In the genomic region with DNA sequence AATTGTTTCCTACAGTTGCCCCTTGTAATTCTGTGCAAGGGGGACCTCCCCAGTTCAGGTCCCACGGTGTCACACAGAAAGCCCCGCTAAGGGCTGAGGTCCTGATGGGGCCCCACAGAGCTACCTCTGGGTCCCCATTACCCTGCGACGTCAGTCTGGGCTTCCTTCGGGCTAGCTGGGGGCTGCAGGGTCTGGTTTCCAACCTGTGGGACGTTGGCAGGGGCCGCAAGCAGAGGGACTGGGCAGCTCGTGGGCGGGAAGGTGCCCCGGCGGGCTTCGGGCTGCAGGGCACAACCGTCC, we compare ENCODE assay signal across 8 cellular contexts. TPM values are rescaled to one million over a fixed set of nuclear protein-coding genes. Genes with fewer than 3 reads are reported as not detected.
DNase-seq lines count a peak whose midpoint lies in the region; ATAC-seq and TF ChIP-seq lines count a peak whose summit lies in the region.

No MANE protein-coding gene starts in this region.

- ATAC-seq in GM19467 (IDR thresholded peaks at IDR 0.05; ENCODE audit: unreplicated experiment), result peak; percentile 14
- no peak for ATAC-seq in IMR-90 (ENCODE audit: low read depth)
- peak in 1 of 2 donors; percentile 4 for ATAC-seq in natural killer cell treated with Interleukin-12 subunit alpha and Interleukin-12 subunit beta and Interleukin-15 and Interleukin-18, amount 100 ng/mL, for 72 hours

- TF ChIP-seq RAD21 in IMR-90 (IDR thresholded peaks at IDR 0.05; ENCODE audit: low read length), result no peak

- no peak overlapping the region for H3K18ac ChIP-seq in IMR-90 (ENCODE audit: low read depth, low read length)

- CTCF ChIA-PET in IMR-90 (lab: Yijun Ruan, JAX), result no interaction called here

- peak overlapping the region; percentile 48 to 78 for H3K27ac Mint-ChIP-seq in natural killer cell treated with Interleukin-12 subunit alpha and Interleukin-12 subunit beta and Interleukin-15 and Interleukin-18, amount 100 ng/mL, for 72 hours

- H3K36me3 Mint-ChIP-seq in natural killer cell treated with Interleukin-12 subunit alpha and Interleukin-12 subunit beta and Interleukin-15 and Interleukin-18, amount 100 ng/mL, for 72 hours, result peaks cover 5% of the 10 kb centered on the region

- TF ChIP-seq POLR2A in IMR-90 (IDR thresholded peaks at IDR 0.05; ENCODE audit: low read depth, low read length), result no peak

- H3K4me2 ChIP-seq in IMR-90 (ENCODE audit: low read depth, low read length), result peak overlapping the region; percentile 76

- in situ Hi-C loops in IMR-90 (cut with MboI; ENCODE audit: low sequenced_read_pairs), result no loop called here

- H3K9me1 ChIP-seq in IMR-90 (ENCODE audit: insufficient read depth, low read length), result no peaks in the 10 kb centered on the region; the same call in 1 of the 2 replicates

- no peak overlapping the region for H4K5ac ChIP-seq in IMR-90 (ENCODE audit: low read depth, low read length)

- H2BK20ac ChIP-seq in IMR-90 (ENCODE audit: low read depth, low read length), result no peak overlapping the region

- peak overlapping the region; percentile 47 for H3K9ac ChIP-seq in IMR-90 (ENCODE audit: low read depth, low read length)

- DNase-seq in IMR-90 (no peak), NCI-H1417 treated with DMSO at 0.1 percent for 48 hours (lab: John Stamatoyannopoulos, UW) (no peak), NCI-H2171 treated with DMSO at 0.1 percent for 48 hours (lab: John Stamatoyannopoulos, UW) (no peak), DMS79 treated with DMSO at 0.1 percent for 48 hours (lab: John Stamatoyannopoulos, UW) (no peak)
- no peak for DNase-seq in natural killer cell treated with Interleukin-12 subunit alpha and Interleukin-12 subunit beta and Interleukin-15 and Interleukin-18, amount 100 ng/mL, for 72 hours (ENCODE audit: low spot score)

- peak overlapping the region in 1 of 2 experiments; percentile 18; a peak in 1 of 4 replicates for H4K8ac ChIP-seq in IMR-90 (ENCODE audit: low read depth in 2 of 2, low read length in 2 of 2)

- H3K27me3 ChIP-seq in ACC112 (ENCODE audit: insufficient read depth, low read length) (no peaks in the 10 kb centered on the region), IMR-90 (ENCODE audit: control insufficient read depth, insufficient read depth, low read length) (no peaks in the 10 kb centered on the region)

- no peak overlapping the region for H4K91ac ChIP-seq in IMR-90 (ENCODE audit: insufficient read depth, low read depth, low read length)

- peak overlapping the region; percentile 83 for H2AFZ ChIP-seq in ACC112 (ENCODE audit: low read length, unreplicated experiment)
- peak overlapping the region; percentile 99 for H2AFZ ChIP-seq in IMR-90 (replicated peaks; ENCODE audit: low read length, poor library complexity)

- H3K27ac ChIP-seq in ACC112 (ENCODE audit: low read depth, low read length) (no peak overlapping the region), IMR-90 (ENCODE audit: insufficient read depth, low read length) (no peak overlapping the region; the same call in 1 of the 2 replicates), cingulate gyrus (ENCODE audit: low read depth, low read length) (peak overlapping the region; percentile 87)

- H3K79me2 ChIP-seq in ACC112 (ENCODE audit: control insufficient read depth, insufficient read depth, low read length, unreplicated experiment), result no peaks in the 10 kb centered on the region

- 0% methylated on average over 2 of the region's 13 CpGs; no CpG with 5 or more reads in 1 of the 2 experiments for WGBS in IMR-90 (ENCODE audit: extremely low coverage in 2 of 2, insufficient read length in 1 of 2), 2 experiments

- peak overlapping the region; percentile 88 for H3K4me3 ChIP-seq in ACC112 (ENCODE audit: low read depth, low read length)
- peak overlapping the region; percentile 65 for H3K4me3 ChIP-seq in IMR-90 (ENCODE audit: insufficient read depth, low read depth, low read length)

- no peaks in the 10 kb centered on the region for H3K9me3 Mint-ChIP-seq in natural killer cell treated with Interleukin-12 subunit alpha and Interleukin-12 subunit beta and Interleukin-15 and Interleukin-18, amount 100 ng/mL, for 72 hours

- no peak overlapping the region for H2AK5ac ChIP-seq in IMR-90 (ENCODE audit: low read depth, low read length)

- H3K14ac ChIP-seq in IMR-90 (replicated peaks; ENCODE audit: low read depth, low read length), result peak overlapping the region; percentile 15; the same call in 1 of the 2 replicates

- peak overlapping the region; percentile 77 for H2AK9ac ChIP-seq in IMR-90 (replicated peaks; ENCODE audit: low read depth, low read length, poor library complexity)

- H3K79me1 ChIP-seq in IMR-90 (ENCODE audit: low read depth in 1 of 2, low read length in 2 of 2), result peaks cover 4 to 21% of the 10 kb centered on the region in 2 experiments; a peak in 3 of 4 replicates

- H2BK120ac ChIP-seq in IMR-90 (ENCODE audit: low read depth, low read length), result no peak overlapping the region

- intact Hi-C loops in IMR-90 (cut with micrococcal nuclease), result no loop called here

- no peaks in the 10 kb centered on the region for H3K27me3 Mint-ChIP-seq in natural killer cell treated with Interleukin-12 subunit alpha and Interleukin-12 subunit beta and Interleukin-15 and Interleukin-18, amount 100 ng/mL, for 72 hours

- no peak overlapping the region for H2BK5ac ChIP-seq in IMR-90 (ENCODE audit: low read depth, low read length, poor library complexity, severe bottlenecking)

- H3K56ac ChIP-seq in IMR-90 (ENCODE audit: extremely low read depth, insufficient read depth, low read length), result no peak overlapping the region

- H3K4me1 Mint-ChIP-seq in natural killer cell treated with Interleukin-12 subunit alpha and Interleukin-12 subunit beta and Interleukin-15 and Interleukin-18, amount 100 ng/mL, for 72 hours (ENCODE audit: low read depth in 2 of 2), result peaks cover 8 to 24% of the 10 kb centered on the region in 2 donors

- peak overlapping the region; percentile 84 for H3K4me3 Mint-ChIP-seq in natural killer cell treated with Interleukin-12 subunit alpha and Interleukin-12 subunit beta and Interleukin-15 and Interleukin-18, amount 100 ng/mL, for 72 hours

- peak overlapping the region; percentile 51; the same call in 1 of the 2 replicates for H3K23ac ChIP-seq in IMR-90 (ENCODE audit: low read depth, low read length)

- BruUV-seq in IMR-90 (replicated peaks; lab: Mats Ljungman, UMichigan), result no TSS peak

- dilution Hi-C loops in IMR-90 (cut with HindIII; ENCODE audit: low sequenced_read_pairs, unreplicated experiment), result no loop called here

- H3K4me1 ChIP-seq in ACC112 (ENCODE audit: control insufficient read depth, insufficient read depth, low read length, unreplicated experiment) (no peaks in the 10 kb centered on the region), IMR-90 (ENCODE audit: control insufficient read depth, insufficient read depth, low read length) (no peaks in the 10 kb centered on the region)

- TF ChIP-seq CTCF in IMR-90 (conservative IDR thresholded peaks at IDR 0.05; ENCODE audit: low read depth, low read length), result no peak

- no peak overlapping the region; the same call in 1 of the 2 replicates for H3K4ac ChIP-seq in IMR-90 (ENCODE audit: low read depth, low read length)

- H3K36me3 ChIP-seq in ACC112 (ENCODE audit: insufficient read depth, low read length) (no peaks in the 10 kb centered on the region), IMR-90 (ENCODE audit: control insufficient read depth, insufficient read depth, low read length) (peaks cover 8% of the 10 kb centered on the region)

- H2BK15ac ChIP-seq in IMR-90 (ENCODE audit: low read depth, low read length), result no peak overlapping the region

- POLR2A ChIA-PET in IMR-90 (lab: Charles Lee; ENCODE audit: unreplicated experiment), result no interaction called here

- H4K20me1 ChIP-seq in IMR-90 (ENCODE audit: insufficient read depth, low read length), result no peaks in the 10 kb centered on the region; the same call in 1 of the 2 replicates

- no peaks in the 10 kb centered on the region for H3K9me3 ChIP-seq in IMR-90 (ENCODE audit: control insufficient read depth, insufficient read depth, low read length)

TF ChIP-seq in IMR-90, 13 proteins besides CTCF, POLR2A, EP300 and RAD21 (continues in another document):
- TF ChIP-seq BHLHE40 (IDR thresholded peaks at IDR 0.05; ENCODE audit: low read depth, low read length), result no peak
- no peak for TF ChIP-seq MAZ (IDR thresholded peaks at IDR 0.05; ENCODE audit: borderline replicate concordance, low read depth, low read length)
- no peak for TF ChIP-seq NFE2L2 (IDR thresholded peaks at IDR 0.05; ENCODE audit: low read depth, low read length)
- no peak for TF ChIP-seq FOS (IDR thresholded peaks at IDR 0.05; ENCODE audit: low read depth, low read length)

RNA-seq across cellular contexts. Expression of a gene that starts 0.7 kb away (rescaled TPM):
- 7.5 and 8.3 TPM in 2 replicates for total RNA-seq in IMR-90 (2012; rRNA removed)
- 14.3 and 15.1 TPM in 2 replicates for polyA plus RNA-seq in IMR-90 (2012; rRNA removed)
- polyA plus RNA-seq in IMR-90 (2012; cell fraction: cytosol; rRNA removed), result 12.5 and 14.1 TPM in 2 replicates
- 40.1 and 57.8 TPM in 2 replicates for polyA plus RNA-seq in IMR-90 (2012; cell fraction: nucleus; rRNA removed; ENCODE audit: low replicate concordance)
- total RNA-seq in natural killer cell treated with Interleukin-12 subunit alpha and Interleukin-12 subunit beta and Interleukin-15 and Interleukin-18, amount 100 ng/mL, for 72 hours, result 10 to 100 TPM; 20.3 to 32.6 TPM

RNA-seq across cellular contexts. Expression of a gene that starts 11.4 kb away (rescaled TPM):
- 102 and 151 TPM in 2 replicates for total RNA-seq in IMR-90 (2012; rRNA removed)
- 162 and 253 TPM in 2 replicates for polyA plus RNA-seq in IMR-90 (2012; rRNA removed)
- polyA plus RNA-seq in IMR-90 (2012; cell fraction: cytosol; rRNA removed), result 74.8 and 107 TPM in 2 replicates
- 52.9 and 66.6 TPM in 2 replicates for polyA plus RNA-seq in IMR-90 (2012; cell fraction: nucleus; rRNA removed; ENCODE audit: low replicate concordance)
- total RNA-seq in natural killer cell treated with Interleukin-12 subunit alpha and Interleukin-12 subunit beta and Interleukin-15 and Interleukin-18, amount 100 ng/mL, for 72 hours, result 10 to 100 TPM; 76.3 to 82.3 TPM

RNA-seq across cellular contexts. Expression of a gene that starts 11.8 kb away (rescaled TPM):
- total RNA-seq in IMR-90 (2012; rRNA removed), result 727 and 842 TPM in 2 replicates
- polyA plus RNA-seq in IMR-90 (2012; rRNA removed), result 905 and 1,237 TPM in 2 replicates
- 303 and 612 TPM in 2 replicates for polyA plus RNA-seq in IMR-90 (2012; cell fraction: cytosol; rRNA removed)
- 63.8 and 509 TPM in 2 replicates for polyA plus RNA-seq in IMR-90 (2012; cell fraction: nucleus; rRNA removed; ENCODE audit: low replicate concordance)
- total RNA-seq in natural killer cell treated with Interleukin-12 subunit alpha and Interleukin-12 subunit beta and Interleukin-15 and Interleukin-18, amount 100 ng/mL, for 72 hours, result 100 to 1,000 TPM; 711 to 875 TPM

RNA-seq across cellular contexts. Expression of a gene that starts 27.0 kb away (rescaled TPM):
- 152 and 181 TPM in 2 replicates for total RNA-seq in IMR-90 (2012; rRNA removed)
- polyA plus RNA-seq in IMR-90 (2012; rRNA removed), result 117 and 120 TPM in 2 replicates
- 75.9 and 116 TPM in 2 replicates for polyA plus RNA-seq in IMR-90 (2012; cell fraction: cytosol; rRNA removed)
- 103 and 105 TPM in 2 replicates for polyA plus RNA-seq in IMR-90 (2012; cell fraction: nucleus; rRNA removed; ENCODE audit: low replicate concordance)
- 100 to 1,000 TPM; 259 to 333 TPM for total RNA-seq in natural killer cell treated with Interleukin-12 subunit alpha and Interleukin-12 subunit beta and Interleukin-15 and Interleukin-18, amount 100 ng/mL, for 72 hours

RNA-seq across cellular contexts. Expression of a gene that starts 32.0 kb away (rescaled TPM):
- total RNA-seq in IMR-90 (2012; rRNA removed), result 13.1 and 15.3 TPM in 2 replicates
- 15.0 and 16.7 TPM in 2 replicates for polyA plus RNA-seq in IMR-90 (2012; rRNA removed)
- polyA plus RNA-seq in IMR-90 (2012; cell fraction: cytosol; rRNA removed), result 4.5 and 6.8 TPM in 2 replicates
- polyA plus RNA-seq in IMR-90 (2012; cell fraction: nucleus; rRNA removed; ENCODE audit: low replicate concordance), result 63.1 and 120 TPM in 2 replicates
- 10 to 100 TPM; 53.4 to 97.8 TPM for total RNA-seq in natural killer cell treated with Interleukin-12 subunit alpha and Interleukin-12 subunit beta and Interleukin-15 and Interleukin-18, amount 100 ng/mL, for 72 hours
